ENCODE assay signal across 15 cellular contexts in genomic region chr16:79307214-79307613, GRCh38.
DNase-seq lines count a peak whose midpoint lies in the region; ATAC-seq and TF ChIP-seq lines count a peak whose summit lies in the region.
"Had no signal": no experiment of that assay in that cellular context is flagged by ENCODE, and none has a peak within 500 bp of the region (broad histone marks: within the 10 kb centered on the region; RNA-seq: fewer than 3 reads in every experiment).

No MANE protein-coding gene starts in this region.

- peak; percentile 77 for DNase-seq in Right ventricle myocardium inferior (ENCODE audit: missing footprints)
- DNase-seq in cardiac septum (ENCODE audit: low spot score) = no peak
- DNase-seq in heart left ventricle = peak; percentile 44 to 76 (median 57)
- DNase-seq in mucosa of gallbladder (ENCODE audit: low spot score) = peak; percentile 35
- peak; percentile 77 for DNase-seq in upper lobe of right lung
- DNase-seq in NCI-H2081 (lab: John Stamatoyannopoulos, UW) = no peak
- DNase-seq in activated CD8-positive, alpha-beta memory T cell treated with anti-CD3 and anti-CD28 coated beads, Interleukin-2, amount 50 U/mL, for 4 hours = no peak
- DNase-seq: activated CD4-positive, CD25-positive, alpha-beta regulatory T cell; DMS79; NCI-H774; RPMI8226; stimulated activated naive B cell treated with anti-CD40 and anti-IgM and Interleukin-4, amounts not matched to agents 10 μg/mL and 1 μg/mL and 100 μg/mL, for 72 hours had no signal

- H3K36me3 ChIP-seq in heart left ventricle (no peaks in the 10 kb centered on the region), upper lobe of right lung (no peaks in the 10 kb centered on the region)

- H3K27ac ChIP-seq in heart left ventricle (peak overlapping the region in 1 of 12 donors; percentile 73), upper lobe of right lung (no peak overlapping the region)
- H3K27ac ChIP-seq: C4-2B had no signal

- no peak for TF ChIP-seq POLR2A in heart left ventricle (IDR thresholded peaks at IDR 0.05)

- H3K27me3 ChIP-seq in heart left ventricle (peaks cover 0 to 9% (median 0%) of the 10 kb centered on the region in 9 donors), upper lobe of right lung (no peaks in the 10 kb centered on the region)

- TF ChIP-seq CTCF in heart left ventricle (IDR thresholded peaks at IDR 0.05) (no peak), upper lobe of right lung (IDR thresholded peaks at IDR 0.05) (no peak)

- peak; percentile 58 for ATAC-seq in Right ventricle myocardium inferior
- ATAC-seq in heart left ventricle = peak in 3 of 4 donors; percentile 65 to 83 (median 75)
- peak; percentile 92 for ATAC-seq in upper lobe of right lung
- no peak for ATAC-seq in HG02938 (IDR thresholded peaks at IDR 0.05; ENCODE audit: unreplicated experiment)
- ATAC-seq: HCT116; stimulated activated naive B cell treated with anti-CD40 and anti-IgM and Interleukin-4, amounts not matched to agents 10 μg/mL and 1 μg/mL and 100 μg/mL, for 72 hours had no signal

- H3K4me3 ChIP-seq in heart left ventricle = no peak overlapping the region
- H3K4me3 ChIP-seq in upper lobe of right lung = no peak overlapping the region

- H3K4me1 ChIP-seq in heart left ventricle = peaks cover 0 to 5% (median 0%) of the 10 kb centered on the region in 12 donors
- H3K4me1 ChIP-seq in upper lobe of right lung = no peaks in the 10 kb centered on the region

- WGBS in heart left ventricle, 4 donors = 81 to 90% (median 87%) methylated on average over 10 of the region's 10 CpGs

- no peaks in the 10 kb centered on the region for H3K9me3 ChIP-seq in heart left ventricle
- no peaks in the 10 kb centered on the region for H3K9me3 ChIP-seq in upper lobe of right lung

- intact Hi-C loops in Right ventricle myocardium inferior (cut with DNase I) (no loop called here), cardiac septum (cut with DNase I) (no loop called here), heart left ventricle (cut with DNase I) (no loop called here), upper lobe of right lung (cut with DNase I) (no loop called here)

Comparison
In these comparisons a context has a peak if more than half of its experiments do, and no peak if none do; other contexts are left out.
1. DNase-seq: peak in Right ventricle myocardium inferior (single experiment), heart left ventricle (5 of 5), mucosa of gallbladder (single experiment) and upper lobe of right lung (single experiment); none in cardiac septum (single experiment), NCI-H2081 (0 of 2) and activated CD8-positive, alpha-beta memory T cell treated with anti-CD3 and anti-CD28 coated beads, Interleukin-2, amount 50 U/mL, for 4 hours (single experiment).